In the genomic region with DNA sequence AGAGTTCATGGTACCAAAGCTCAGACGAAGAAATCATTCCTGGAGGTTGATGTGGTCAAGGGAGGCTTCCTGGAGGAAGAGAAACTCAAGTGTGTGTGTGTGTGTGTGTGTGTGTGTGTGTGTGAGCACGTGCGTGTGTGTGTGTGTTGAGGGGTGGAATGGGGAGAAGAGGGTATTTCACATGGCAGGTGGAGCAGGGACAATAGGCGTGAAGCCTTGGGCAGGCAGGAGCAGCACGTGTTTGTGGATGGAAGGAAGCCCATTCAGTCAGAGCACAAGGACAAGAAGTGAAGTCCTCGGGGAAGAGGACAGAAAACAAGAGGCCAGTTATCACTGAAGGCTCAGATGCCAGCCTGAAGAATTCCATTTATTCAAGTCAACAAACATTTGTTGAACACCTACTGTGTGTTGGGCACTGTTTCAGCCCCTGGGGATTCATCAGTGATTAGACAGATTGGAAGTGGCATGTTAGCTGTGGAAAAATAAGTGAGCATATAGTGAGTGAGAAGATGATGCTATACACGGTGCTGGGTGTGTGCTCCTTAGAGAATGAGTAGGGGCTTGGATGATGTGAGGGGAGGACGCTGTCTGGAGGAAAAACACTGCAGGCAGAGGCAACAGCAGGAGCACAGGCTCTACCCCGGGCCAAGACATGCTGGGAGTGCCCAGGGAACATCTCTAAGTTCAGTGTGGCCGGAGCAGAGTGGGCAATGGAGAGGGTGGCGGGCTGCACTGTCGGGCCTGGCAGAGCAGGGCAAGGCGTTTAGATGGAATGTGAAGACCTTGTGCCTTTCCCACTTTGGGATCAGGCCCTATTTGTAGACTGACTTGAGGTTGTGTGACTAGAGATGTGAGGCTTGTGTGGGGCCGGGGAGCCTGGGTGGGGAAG, we compare ENCODE assay signal across 18 cellular contexts.
DNase-seq lines count a peak whose midpoint lies in the region; FAIRE-seq and TF ChIP-seq lines count a peak whose summit lies in the region.
"Had no signal": no experiment of that assay in that cellular context is flagged by ENCODE, and none has a peak within 500 bp of the region (broad histone marks: within the 10 kb centered on the region; RNA-seq: fewer than 3 reads in every experiment).

No MANE protein-coding gene starts in this region.

- H3K9me3 Mint-ChIP-seq in glutamatergic neuron (ENCODE audit: unreplicated experiment) = peaks cover 12% of the 10 kb centered on the region

- peaks cover 19% of the 10 kb centered on the region for H3K27me3 Mint-ChIP-seq in glutamatergic neuron (ENCODE audit: unreplicated experiment)
- H3K27me3 Mint-ChIP-seq: IgD-negative memory B cell had no signal

- FAIRE-seq in HTR-8/SVneo (lab: Jason Lieb, UNC) = no peak
- FAIRE-seq: A549, GM12878, RCC 7860 had no signal

- H3K27ac Mint-ChIP-seq in glutamatergic neuron (ENCODE audit: unreplicated experiment) = peak overlapping the region; percentile 9
- H3K27ac Mint-ChIP-seq: IgD-negative memory B cell had no signal

- peaks cover 18% of the 10 kb centered on the region for H3K4me1 Mint-ChIP-seq in glutamatergic neuron (ENCODE audit: low read depth, unreplicated experiment)
- H3K4me1 Mint-ChIP-seq: IgD-negative memory B cell had no signal

- DNase-seq in DMS 273 treated with DMSO at 0.1 percent for 48 hours (lab: John Stamatoyannopoulos, UW) (peak; percentile 47), cerebellar cortex (ENCODE audit: low spot score) (peak; percentile 70), glutamatergic neuron (no peak), retina (peak; percentile 9), AML-193 (lab: John Stamatoyannopoulos, UW) (no peak), NCI-H1092 (lab: John Stamatoyannopoulos, UW) (no peak), HTR-8/SVneo (ENCODE audit: insufficient read length, low spot score) (no peak)
- DNase-seq: BE2C, HCEC 1CT, NCI-H1105 treated with DMSO at 0.1 percent for 48 hours, NCI-H2081, NCI-H446, NCI-H526 treated with DMSO at 0.1 percent for 48 hours, OCI-M1 had no signal

- no peak overlapping the region for H3K4me3 Mint-ChIP-seq in glutamatergic neuron (ENCODE audit: unreplicated experiment)
- H3K4me3 Mint-ChIP-seq: IgD-negative memory B cell had no signal

- no peak for TF ChIP-seq CTCF in glutamatergic neuron (IDR thresholded peaks at IDR 0.05; ENCODE audit: partially characterized antibody, unreplicated experiment)

- H3K36me3 Mint-ChIP-seq in glutamatergic neuron (ENCODE audit: unreplicated experiment) = no peaks in the 10 kb centered on the region
- H3K36me3 Mint-ChIP-seq: IgD-negative memory B cell had no signal

Comparison
In these comparisons a context has a peak if more than half of its experiments do, and no peak if none do; other contexts are left out.
1. DNase-seq: peak in DMS 273 treated with DMSO at 0.1 percent for 48 hours (single experiment), cerebellar cortex (single experiment) and retina (single experiment); none in glutamatergic neuron (single experiment), AML-193 (0 of 2), NCI-H1092 (single experiment) and HTR-8/SVneo (single experiment).